Comparison of ENCODE assay signal across 21 cellular contexts in the genomic region with DNA sequence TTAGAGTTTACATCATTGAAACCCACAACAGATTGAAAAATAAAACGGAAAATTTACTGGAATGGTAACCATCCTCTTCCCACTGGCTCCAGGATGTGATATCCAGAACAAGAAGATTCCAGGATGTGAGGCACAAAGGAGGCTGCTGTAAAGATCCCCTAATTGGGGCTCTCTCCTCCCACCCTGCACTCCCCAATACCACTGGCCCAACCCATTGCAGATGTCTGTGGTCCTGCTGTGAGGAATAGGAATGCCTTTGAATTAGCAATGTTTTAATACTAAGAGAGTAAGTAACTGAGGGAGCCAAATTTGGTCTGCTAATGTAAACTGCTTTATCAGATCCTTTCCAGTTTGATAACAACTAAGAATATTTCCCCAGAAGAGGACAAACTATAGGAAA.
"Had no signal": no experiment of that assay in that cellular context is flagged by ENCODE, and none has a peak within 500 bp of the region (broad histone marks: within the 10 kb centered on the region; RNA-seq: fewer than 3 reads in every experiment).

No MANE protein-coding gene starts in this region.

- H3K27me3 ChIP-seq: gastrocnemius medialis, neutrophil, stomach, thyroid gland, vagina had no signal

- H3K4me3 ChIP-seq: dorsolateral prefrontal cortex, gastrocnemius medialis, lung, stomach, thyroid gland, vagina had no signal

- ATAC-seq: gastrocnemius medialis; left lobe of liver; natural killer cell treated with Interleukin-12 subunit alpha and Interleukin-12 subunit beta and Interleukin-15 and Interleukin-18, amount 100 ng/mL, for 72 hours; sciatic nerve; stimulated activated effector memory CD8-positive, alpha-beta T cell treated with anti-CD3 and anti-CD28 coated beads, Interleukin-12 subunit alpha, Interleukin-12 subunit beta, amount 100 ng/mL, for 72 hours had no signal

- H3K36me3 ChIP-seq: gastrocnemius medialis, neutrophil, stomach, thyroid gland, vagina had no signal

- H3K9ac ChIP-seq: parathyroid adenoma had no signal

- H3K9me3 ChIP-seq: gastrocnemius medialis, neutrophil, stomach, thyroid gland, vagina had no signal

- H2AFZ ChIP-seq: parathyroid adenoma had no signal

- H3K4me1 ChIP-seq: gastrocnemius medialis, parathyroid adenoma, stomach, thyroid gland, vagina had no signal

- H3K79me2 ChIP-seq: parathyroid adenoma had no signal

- DNase-seq: cortex of kidney; dorsolateral prefrontal cortex; effector CD4-positive, alpha-beta T cell; foreskin fibroblast; gastrocnemius medialis; head of caudate nucleus; kidney; stimulated activated CD4-positive, alpha-beta T cell treated with anti-CD3 and anti-CD28 coated beads, Interleukin-2, amount 100 ng/mL, for 24 hours; stimulated activated CD4-positive, alpha-beta T cell treated with anti-CD3 and anti-CD28 coated beads, Interleukin-4, amount 100 ng/mL, for 24 hours; stimulated activated naive CD4-positive, alpha-beta T cell treated with Interleukin-2 at 50 U/mL for 16 hours; stomach; thyroid gland; trophoblast cell had no signal

- H3K27ac ChIP-seq: dorsolateral prefrontal cortex, gastrocnemius medialis, neutrophil, parathyroid adenoma, stomach, thyroid gland, vagina had no signal
